1 cellular context compared by ENCODE assay signal in the genomic region with DNA sequence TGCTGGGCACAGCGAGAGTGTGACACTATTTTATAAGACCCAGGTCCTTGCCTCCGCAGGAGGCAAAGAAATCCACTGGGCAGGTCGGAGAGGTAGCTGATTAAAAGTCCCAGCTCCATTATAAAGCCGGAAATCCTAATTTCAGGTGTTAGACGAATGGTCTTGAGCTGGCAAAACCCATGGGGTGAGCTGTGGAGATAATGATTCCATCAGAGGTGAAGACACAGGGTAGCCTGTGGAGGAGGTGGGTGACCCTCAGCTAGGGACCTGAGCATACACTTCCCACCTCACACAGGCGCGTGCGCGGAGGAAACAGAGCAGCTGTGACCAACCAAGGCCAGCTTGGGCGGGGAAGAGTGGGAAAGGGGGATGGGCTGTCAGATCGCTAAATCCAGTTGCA.
TF ChIP-seq lines count a peak whose summit lies in the region.

No MANE protein-coding gene starts in this region.

TF ChIP-seq in GM12878, 131 proteins besides CTCF, POLR2A, EP300 and RAD21:
- TF ChIP-seq LARP7 (IDR thresholded peaks at IDR 0.05): no peak
- TF ChIP-seq TCF3 (IDR thresholded peaks at IDR 0.05; ENCODE audit: borderline replicate concordance, insufficient read depth, low read depth, low read length): no peak
- no peak for TF ChIP-seq NFXL1 (IDR thresholded peaks at IDR 0.05; ENCODE audit: borderline replicate concordance)
- no peak for TF ChIP-seq BMI1 (IDR thresholded peaks at IDR 0.05; ENCODE audit: borderline replicate concordance)
- TF ChIP-seq, protein P1, sequence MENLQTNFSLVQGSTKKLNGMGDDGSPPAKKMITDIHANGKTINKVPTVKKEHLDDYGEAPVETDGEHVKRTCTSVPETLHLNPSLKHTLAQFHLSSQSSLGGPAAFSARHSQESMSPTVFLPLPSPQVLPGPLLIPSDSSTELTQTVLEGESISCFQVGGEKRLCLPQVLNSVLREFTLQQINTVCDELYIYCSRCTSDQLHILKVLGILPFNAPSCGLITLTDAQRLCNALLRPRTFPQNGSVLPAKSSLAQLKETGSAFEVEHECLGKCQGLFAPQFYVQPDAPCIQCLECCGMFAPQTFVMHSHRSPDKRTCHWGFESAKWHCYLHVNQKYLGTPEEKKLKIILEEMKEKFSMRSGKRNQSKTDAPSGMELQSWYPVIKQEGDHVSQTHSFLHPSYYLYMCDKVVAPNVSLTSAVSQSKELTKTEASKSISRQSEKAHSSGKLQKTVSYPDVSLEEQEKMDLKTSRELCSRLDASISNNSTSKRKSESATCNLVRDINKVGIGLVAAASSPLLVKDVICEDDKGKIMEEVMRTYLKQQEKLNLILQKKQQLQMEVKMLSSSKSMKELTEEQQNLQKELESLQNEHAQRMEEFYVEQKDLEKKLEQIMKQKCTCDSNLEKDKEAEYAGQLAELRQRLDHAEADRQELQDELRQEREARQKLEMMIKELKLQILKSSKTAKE (IDR thresholded peaks at IDR 0.05; ENCODE audit: low read depth, poor library complexity, severe bottlenecking): no peak
- no peak for TF ChIP-seq SRF (IDR thresholded peaks at IDR 0.05; ENCODE audit: low read depth in 2 of 2, low read length in 2 of 2)
- TF ChIP-seq KDM1A (IDR thresholded peaks at IDR 0.05; ENCODE audit: borderline replicate concordance): no peak
- TF ChIP-seq, protein P2, sequence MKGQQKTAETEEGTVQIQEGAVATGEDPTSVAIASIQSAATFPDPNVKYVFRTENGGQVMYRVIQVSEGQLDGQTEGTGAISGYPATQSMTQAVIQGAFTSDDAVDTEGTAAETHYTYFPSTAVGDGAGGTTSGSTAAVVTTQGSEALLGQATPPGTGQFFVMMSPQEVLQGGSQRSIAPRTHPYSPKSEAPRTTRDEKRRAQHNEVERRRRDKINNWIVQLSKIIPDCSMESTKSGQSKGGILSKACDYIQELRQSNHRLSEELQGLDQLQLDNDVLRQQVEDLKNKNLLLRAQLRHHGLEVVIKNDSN (IDR thresholded peaks at IDR 0.05; ENCODE audit: borderline replicate concordance, extremely low read length, insufficient read depth, low read depth, low read length): no peak
